16 cellular contexts compared by ENCODE assay signal in the genomic region with DNA sequence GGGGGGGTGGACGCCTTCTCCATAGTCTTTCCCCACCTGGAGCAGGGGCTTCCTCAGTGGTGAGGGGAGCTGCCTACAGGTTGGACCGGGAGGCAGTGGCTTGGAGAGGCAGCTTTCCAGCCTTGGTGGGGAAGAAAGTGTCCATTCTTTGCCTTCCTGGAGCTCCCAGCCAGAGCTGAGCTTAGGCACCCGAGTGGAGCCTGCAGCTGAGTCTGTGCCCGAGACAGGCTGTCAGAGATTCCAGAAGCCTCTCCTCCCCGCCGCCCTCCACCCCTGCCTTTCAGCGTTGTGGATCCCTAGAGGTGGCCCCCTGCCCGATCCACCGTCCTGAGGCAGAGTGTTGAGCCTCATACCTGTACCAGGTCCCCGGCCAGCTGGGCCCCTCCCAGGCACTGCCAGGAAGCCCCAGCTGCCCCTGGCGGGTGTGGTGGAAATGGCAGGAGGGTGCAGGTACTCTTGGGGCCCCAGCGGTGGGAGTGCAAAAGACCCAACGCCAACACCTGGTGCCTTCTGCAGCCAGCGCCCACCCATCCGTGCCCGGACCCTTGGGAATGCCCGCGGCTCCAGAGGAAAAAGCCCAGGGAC.
DNase-seq lines count a peak whose midpoint lies in the region; ATAC-seq, FAIRE-seq and TF ChIP-seq lines count a peak whose summit lies in the region.
"Had no signal": no experiment of that assay in that cellular context is flagged by ENCODE, and none has a peak within 500 bp of the region (broad histone marks: within the 10 kb centered on the region; RNA-seq: fewer than 3 reads in every experiment).

No MANE protein-coding gene starts in this region.

- DNase-seq in GM23338 (ENCODE audit: low spot score) (peak; percentile 59), WTC11 (ENCODE audit: low spot score) (peak; percentile 55), left lobe of liver (ENCODE audit: low spot score) (no peak), GM19238 (ENCODE audit: insufficient read length, low spot score) (no peak), NCI-H146 (lab: John Stamatoyannopoulos, UW) (no peak), H54 (ENCODE audit: insufficient read length, low spot score) (no peak)
- DNase-seq: activated CD4-positive, alpha-beta T cell treated with anti-CD3 and anti-CD28 coated beads for 48 hours; activated T-cell treated with anti-CD3 and anti-CD28 coated beads, Interleukin-2, amount 50 U/mL, for 72 hours; amniotic stem cell; HCEC 1CT; PC-9; stimulated activated CD4-positive, alpha-beta T cell treated with anti-CD3 and anti-CD28 coated beads, Interleukin-4, amount 100 ng/mL, for 1 hour had no signal

- H3K4me1 Mint-ChIP-seq in GM23338: peaks cover 3% of the 10 kb centered on the region; the same call in 2 of the 3 replicates
- H3K4me1 Mint-ChIP-seq in WTC11: no peaks in the 10 kb centered on the region

- H3K27ac ChIP-seq in GM23338 (ENCODE audit: low read depth): no peak overlapping the region
- peak overlapping the region; percentile 94 for H3K27ac ChIP-seq in stomach smooth muscle (ENCODE audit: low read length)
- H3K27ac ChIP-seq: PC-9 had no signal

- no peaks in the 10 kb centered on the region for H3K9me2 ChIP-seq in GM23338 (ENCODE audit: insufficient read depth)

- peak; percentile 59 for ATAC-seq in GM23338
- ATAC-seq in WTC11: peak; percentile 38
- ATAC-seq in left lobe of liver: peak; percentile 9
- ATAC-seq in HG03354 (IDR thresholded peaks at IDR 0.05; ENCODE audit: poor library complexity, severe bottlenecking, unreplicated experiment): no peak
- ATAC-seq: activated T-cell treated with anti-CD3 and anti-CD28 coated beads, Interleukin-2, amount 50 U/mL, for 72 hours had no signal

- H3K79me2 ChIP-seq in GM23338 (replicated peaks; ENCODE audit: insufficient read depth): no peaks in the 10 kb centered on the region

- no peak for FAIRE-seq in H54 (lab: Jason Lieb, UNC)

- H3K27ac Mint-ChIP-seq in GM23338 (no peak overlapping the region), WTC11 (no peak overlapping the region)
- H3K27ac Mint-ChIP-seq: activated T-cell treated with anti-CD3 and anti-CD28 coated beads, Interleukin-2, amount 50 U/mL, for 72 hours; T-helper 1 cell treated with Interleukin-12 subunit alpha and Interleukin-12 subunit beta and Interleukin-4 antibody, amounts not matched to agents 30 μg/mL and 1 μg/mL, for 36 hours had no signal

- H3K4me3 ChIP-seq in GM23338: no peak overlapping the region
- no peak overlapping the region for H3K4me3 ChIP-seq in stomach smooth muscle (ENCODE audit: low read length in 2 of 2)
- H3K4me3 ChIP-seq: PC-9 had no signal

- no peaks in the 10 kb centered on the region for H3K27me3 ChIP-seq in GM23338 (ENCODE audit: insufficient read depth)
- peaks cover 2 to 12% of the 10 kb centered on the region in 2 donors for H3K27me3 ChIP-seq in stomach smooth muscle (ENCODE audit: control insufficient read depth in 1 of 2, insufficient read depth in 2 of 2, low read length in 2 of 2)

- no peak overlapping the region for H2AFZ ChIP-seq in GM23338
- H2AFZ ChIP-seq: PC-9 had no signal

- H3K4me3 Mint-ChIP-seq in GM23338 (no peak overlapping the region), WTC11 (no peak overlapping the region)
- H3K4me3 Mint-ChIP-seq: activated T-cell treated with anti-CD3 and anti-CD28 coated beads, Interleukin-2, amount 50 U/mL, for 72 hours; dendritic cell treated with granulocyte-macrophage colony-stimulating factor and Interleukin-4, amounts not matched to agents 40 ng/mL and 50 ng/mL, for 4 days; T-helper 1 cell treated with Interleukin-12 subunit alpha and Interleukin-12 subunit beta and Interleukin-4 antibody, amounts not matched to agents 30 μg/mL and 1 μg/mL, for 36 hours had no signal

- H3K4me2 ChIP-seq in GM23338: no peak overlapping the region
- H3K4me2 ChIP-seq: PC-9 had no signal

- H3K36me3 Mint-ChIP-seq in GM23338 (ENCODE audit: low read depth): peaks cover 10% of the 10 kb centered on the region
- no peaks in the 10 kb centered on the region for H3K36me3 Mint-ChIP-seq in WTC11

- H3K36me3 ChIP-seq in GM23338 (ENCODE audit: insufficient read depth) (no peaks in the 10 kb centered on the region), stomach smooth muscle (ENCODE audit: control insufficient read depth in 2 of 2, insufficient read depth in 2 of 2, low read length in 2 of 2) (peaks cover 9 to 10% of the 10 kb centered on the region in 2 donors)

- H3K9me3 Mint-ChIP-seq in GM23338: no peaks in the 10 kb centered on the region
- no peaks in the 10 kb centered on the region for H3K9me3 Mint-ChIP-seq in WTC11
- H3K9me3 Mint-ChIP-seq: activated T-cell treated with anti-CD3 and anti-CD28 coated beads, Interleukin-2, amount 50 U/mL, for 72 hours; dendritic cell treated with granulocyte-macrophage colony-stimulating factor and Interleukin-4, amounts not matched to agents 40 ng/mL and 50 ng/mL, for 4 days; T-helper 1 cell treated with Interleukin-12 subunit alpha and Interleukin-12 subunit beta and Interleukin-4 antibody, amounts not matched to agents 30 μg/mL and 1 μg/mL, for 36 hours had no signal

- peak; percentile 16 to 23; a peak in 2 of 4 replicates for TF ChIP-seq CTCF in GM23338 (conservative IDR thresholded peaks at IDR 0.05; ENCODE audit: low read depth in 2 of 2)
- 0 out of 2 replicates have a peak, but pooled peaks have one; percentile 22 for TF ChIP-seq CTCF in WTC11 (IDR thresholded peaks at IDR 0.05)

- H3K4me1 ChIP-seq in GM23338 (ENCODE audit: insufficient read depth) (no peaks in the 10 kb centered on the region), stomach smooth muscle (ENCODE audit: control insufficient read depth, insufficient read depth, low read length) (peaks cover 78% of the 10 kb centered on the region)

- H3K27me3 Mint-ChIP-seq in GM23338 (ENCODE audit: insufficient read depth, low read depth, poor library complexity) (peaks cover 5% of the 10 kb centered on the region), WTC11 (ENCODE audit: low read depth) (no peaks in the 10 kb centered on the region)
- H3K27me3 Mint-ChIP-seq: dendritic cell treated with granulocyte-macrophage colony-stimulating factor and Interleukin-4, amounts not matched to agents 40 ng/mL and 50 ng/mL, for 4 days had no signal

- POLR2A ChIA-PET in WTC11 (lab: Charles Lee): no interaction called here

- H3F3A ChIP-seq in GM23338 (replicated peaks; ENCODE audit: low read depth): no peaks in the 10 kb centered on the region

- H3K9me3 ChIP-seq in stomach smooth muscle (ENCODE audit: control insufficient read depth in 2 of 2, low read length in 2 of 2): no peaks in the 10 kb centered on the region

- CTCF ChIA-PET in WTC11 (lab: Charles Lee): interaction anchor here (0.6 to 1.4 kb wide), 7 partner anchors 11 to 268 kb away, joined by 3 to 15 read pairs (median 3); no protein-coding TSS in a partner anchor

- no peaks in the 10 kb centered on the region; the same call in 1 of the 2 replicates for H4K20me1 ChIP-seq in GM23338 (replicated peaks; ENCODE audit: insufficient read depth)

- H3K9ac ChIP-seq in stomach smooth muscle (ENCODE audit: low read length in 2 of 2): peak overlapping the region in 1 of 2 donors; percentile 47

- no peak for TF ChIP-seq POLR2A in H54 (IDR thresholded peaks at IDR 0.05; ENCODE audit: low read depth, low read length)

TF ChIP-seq in GM23338, 12 proteins besides CTCF, POLR2A, EP300 and RAD21 (continues in another document):
- no peak for TF ChIP-seq ZNF331 (CRISPR knock-in tag; IDR thresholded peaks at IDR 0.05; ENCODE audit: low read depth)
- TF ChIP-seq NANOG (IDR thresholded peaks at IDR 0.05; ENCODE audit: borderline replicate concordance): no peak
- TF ChIP-seq STAT1 (IDR thresholded peaks at IDR 0.05; ENCODE audit: unreplicated experiment): no peak
- no peak for TF ChIP-seq JUNB (IDR thresholded peaks at IDR 0.05; ENCODE audit: unreplicated experiment)
- no peak for TF ChIP-seq EZH2phosphoT487 (IDR thresholded peaks at IDR 0.05; ENCODE audit: unreplicated experiment)

TF ChIP-seq in WTC11, 78 proteins besides CTCF, POLR2A, EP300 and RAD21:
- TF ChIP-seq HMGA2 (CRISPR knock-in tag; IDR thresholded peaks at IDR 0.05) (no peak), GTF2I (CRISPR knock-in tag; conservative IDR thresholded peaks at IDR 0.05) (no peak), GABPB1 (CRISPR knock-in tag; IDR thresholded peaks at IDR 0.05) (no peak)

Comparison
In these comparisons a context has a peak if more than half of its experiments do, and no peak if none do; other contexts are left out.
1. DNase-seq: peak in GM23338 (single experiment) and WTC11 (single experiment); none in left lobe of liver (single experiment), GM19238 (single experiment), NCI-H146 (single experiment) and H54 (single experiment).